ENCODE assay signal across 13 cellular contexts in genomic region chr10:126133906-126134703, GRCh38.
A peak's percentile ranks its signal among the peaks of the same experiment; 100 is the strongest.
DNase-seq lines count a peak whose midpoint lies in the region; FAIRE-seq and TF ChIP-seq lines count a peak whose summit lies in the region.
"Had no signal": no experiment of that assay in that cellular context is flagged by ENCODE, and none has a peak within 500 bp of the region (broad histone marks: within the 10 kb centered on the region; RNA-seq: fewer than 3 reads in every experiment).

No MANE protein-coding gene starts in this region.

- H3K9me3 ChIP-seq in AG04450 (ENCODE audit: control insufficient read depth, insufficient read depth, low read length) (no peaks in the 10 kb centered on the region), SK-N-SH (no peaks in the 10 kb centered on the region)
- H3K9me3 ChIP-seq: lower lobe of right lung, pancreas had no signal

- no peak for TF ChIP-seq EP300 in SK-N-SH (IDR thresholded peaks at IDR 0.05; ENCODE audit: borderline replicate concordance in 1 of 2, low read depth in 1 of 2, low read length in 1 of 2)

- H2AFZ ChIP-seq in SK-N-SH (ENCODE audit: low read depth), result no peak overlapping the region

- H3K4me1 ChIP-seq in SK-N-SH (ENCODE audit: control insufficient read depth in 1 of 2, insufficient read depth in 2 of 2, low read depth in 1 of 2, low read length in 1 of 2), result peaks cover 0 to 12% of the 10 kb centered on the region in 2 experiments; a peak in 3 of 4 replicates
- H3K4me1 ChIP-seq: pancreas had no signal

- CTCF ChIA-PET in AG04450 (lab: Charles Lee) (no interaction called here), SK-N-SH (lab: Yijun Ruan, JAX) (interaction anchor here (0.6 to 0.9 kb wide), 2 partner anchors 366 to 370 kb away, joined by 3 read pairs; no protein-coding TSS in a partner anchor)

- H3K27me3 ChIP-seq in AG04450 (ENCODE audit: control insufficient read depth, insufficient read depth, low read length), result no peaks in the 10 kb centered on the region
- no peaks in the 10 kb centered on the region for H3K27me3 ChIP-seq in bronchial epithelial cell (ENCODE audit: control insufficient read depth, insufficient read depth, low read length)
- no peaks in the 10 kb centered on the region for H3K27me3 ChIP-seq in SK-N-SH (ENCODE audit: insufficient read depth)
- H3K27me3 ChIP-seq: BLaER1, pancreas had no signal

- DNase-seq in AG04450 (ENCODE audit: low read depth, low spot score) (peak; percentile 79), HS-5 (ENCODE audit: low read depth) (peak; percentile 13), bronchial epithelial cell (ENCODE audit: low read depth) (peak; percentile 93), islet precursor cell (peak; percentile 17), NCI-H524 (lab: John Stamatoyannopoulos, UW) (no peak), SK-N-SH (no peak), putamen (ENCODE audit: low spot score) (no peak)
- DNase-seq in activated CD4-positive, alpha-beta T cell treated with anti-CD3 and anti-CD28 coated beads for 48 hours, result no peak
- DNase-seq: hypothalamus, lower lobe of right lung, NCI-H524 treated with DMSO at 0.1 percent for 48 hours, pancreas had no signal

- no peak overlapping the region for H3K9ac ChIP-seq in SK-N-SH
- H3K9ac ChIP-seq: BLaER1 had no signal

- no peak overlapping the region for H3K4me2 ChIP-seq in SK-N-SH
- H3K4me2 ChIP-seq: BLaER1 had no signal

- H3K36me3 ChIP-seq in bronchial epithelial cell (ENCODE audit: control insufficient read depth, insufficient read depth, low read length) (no peaks in the 10 kb centered on the region), SK-N-SH (replicated peaks in 1 of 2; ENCODE audit: control insufficient read depth in 1 of 2, insufficient read depth in 2 of 2, low read length in 1 of 2) (no peaks in the 10 kb centered on the region)
- H3K36me3 ChIP-seq: BLaER1, lower lobe of right lung, pancreas had no signal

- no peak for TF ChIP-seq CTCF in AG04450 (IDR thresholded peaks at IDR 0.05; ENCODE audit: low read depth, low read length)
- TF ChIP-seq CTCF in bronchial epithelial cell (IDR thresholded peaks at IDR 0.05; ENCODE audit: insufficient read depth, low read length, severe bottlenecking), result no peak
- TF ChIP-seq CTCF in SK-N-SH (IDR thresholded peaks at IDR 0.05), result no peak

- H3F3A ChIP-seq in SK-N-SH (replicated peaks; ENCODE audit: insufficient read depth), result no peaks in the 10 kb centered on the region

- POLR2A ChIA-PET in AG04450 (lab: Yijun Ruan, JAX), result interaction anchor here (0.5 to 1.3 kb wide), 2 partner anchors 34 to 72 kb away, joined by 3 to 4 read pairs; no protein-coding TSS in a partner anchor
- POLR2A ChIA-PET in SK-N-SH (lab: Yijun Ruan, JAX), result no interaction called here

- 60% methylated on average over 6 of the region's 6 CpGs for WGBS in SK-N-SH (ENCODE audit: low lambda C conversion rate)

- H3K79me2 ChIP-seq in SK-N-SH (ENCODE audit: insufficient read depth), result no peaks in the 10 kb centered on the region

- H4K20me1 ChIP-seq in SK-N-SH (ENCODE audit: insufficient read depth), result no peaks in the 10 kb centered on the region
- H4K20me1 ChIP-seq: BLaER1 had no signal

- no peaks in the 10 kb centered on the region for H3K9me2 ChIP-seq in SK-N-SH

- H3K4me3 ChIP-seq in AG04450 (ENCODE audit: low read depth, low read length) (no peak overlapping the region), bronchial epithelial cell (ENCODE audit: low read depth, low read length) (no peak overlapping the region), SK-N-SH (ENCODE audit: low read depth in 2 of 2, low read length in 1 of 2) (no peak overlapping the region)
- H3K4me3 ChIP-seq: BLaER1, lower lobe of right lung, pancreas had no signal

- peak; percentile 83 for FAIRE-seq in bronchial epithelial cell (lab: Jason Lieb, UNC)
- FAIRE-seq: pancreas had no signal

- no peak for TF ChIP-seq RAD21 in SK-N-SH (IDR thresholded peaks at IDR 0.05; ENCODE audit: low read length)

- H3K27ac ChIP-seq in AG04450 (ENCODE audit: low read depth, low read length), result no peak overlapping the region
- H3K27ac ChIP-seq in SK-N-SH (ENCODE audit: low read depth in 2 of 2, low read length in 1 of 2), result no peak overlapping the region
- H3K27ac ChIP-seq: BLaER1, lower lobe of right lung, pancreas had no signal

TF ChIP-seq in SK-N-SH, 30 proteins besides CTCF, POLR2A, EP300 and RAD21:
- TF ChIP-seq CHD2 (IDR thresholded peaks at IDR 0.05; ENCODE audit: low read length, partially characterized antibody) (no peak), REST (IDR thresholded peaks at IDR 0.05; ENCODE audit: low read depth, low read length) (no peak), IRF3 (IDR thresholded peaks at IDR 0.05; ENCODE audit: low read depth, low read length) (no peak), FOSL2 (IDR thresholded peaks at IDR 0.05; ENCODE audit: borderline replicate concordance, low read depth) (no peak)

Comparison
In these comparisons a context has a peak if more than half of its experiments do, and no peak if none do; other contexts are left out.
1. DNase-seq: peak in AG04450 (single experiment), HS-5 (single experiment), bronchial epithelial cell (single experiment) and islet precursor cell (single experiment); none in NCI-H524 (0 of 2), activated CD4-positive, alpha-beta T cell treated with anti-CD3 and anti-CD28 coated beads for 48 hours (single experiment), SK-N-SH (single experiment) and putamen (single experiment).